Comparison of ENCODE assay signal across 18 cellular contexts in genomic region chr15:87778358-87778757, GRCh38.
DNase-seq lines count a peak whose midpoint lies in the region; ATAC-seq and TF ChIP-seq lines count a peak whose summit lies in the region.
"Had no signal": no experiment of that assay in that cellular context is flagged by ENCODE, and none has a peak within 500 bp of the region (broad histone marks: within the 10 kb centered on the region; RNA-seq: fewer than 3 reads in every experiment).

No MANE protein-coding gene starts in this region.

- no peaks in the 10 kb centered on the region for H3K4me1 ChIP-seq in GM23338 (ENCODE audit: insufficient read depth)
- H3K4me1 ChIP-seq in esophagus muscularis mucosa, result peaks cover 0 to 5% (median 2%) of the 10 kb centered on the region in 4 donors
- H3K4me1 ChIP-seq: BLaER1, Caco-2 had no signal

- TF ChIP-seq CTCF in GM23338 (conservative IDR thresholded peaks at IDR 0.05; ENCODE audit: low read depth in 2 of 2) (peak in 1 of 2 experiments; percentile 25; a peak in 2 of 4 replicates), brain microvascular endothelial cell (IDR thresholded peaks at IDR 0.05; ENCODE audit: low read depth, low read length, missing control alignments) (peak; percentile 4), esophagus muscularis mucosa (IDR thresholded peaks at IDR 0.05) (no peak), neural crest cell (conservative IDR thresholded peaks at IDR 0.05) (no peak), type B pancreatic cell (conservative IDR thresholded peaks at IDR 0.05) (no peak)

- H3K27ac Mint-ChIP-seq in GM23338 (no peak overlapping the region), neural crest cell (ENCODE audit: unreplicated experiment) (peak overlapping the region; percentile 43), type B pancreatic cell (no peak overlapping the region)
- H3K27ac Mint-ChIP-seq: B cell; CD4-positive, CD25-positive, alpha-beta regulatory T cell; CD8-positive, alpha-beta T cell had no signal

- no peaks in the 10 kb centered on the region for H3K79me2 ChIP-seq in GM23338 (replicated peaks; ENCODE audit: insufficient read depth)

- DNase-seq in GM23338 (ENCODE audit: low spot score), result peak; percentile 12
- no peak for DNase-seq in brain microvascular endothelial cell
- peak; percentile 64 for DNase-seq in esophagus muscularis mucosa (ENCODE audit: extremely low spot score)
- DNase-seq in neural crest cell (ENCODE audit: low read depth, low spot score), result no peak
- DNase-seq in iPS-NIHi11 (ENCODE audit: low spot score), result no peak
- no peak for DNase-seq in type B pancreatic cell (ENCODE audit: extremely low spot score, unreplicated experiment)
- no peak for DNase-seq in activated naive CD4-positive, alpha-beta T cell treated with anti-CD3 and anti-CD28 coated beads, Interleukin-2, amount 50 U/mL, for 16 hours
- DNase-seq: Caco-2; CD4-positive, CD25-positive, alpha-beta regulatory T cell; CD8-positive, alpha-beta T cell; DMS153; DND-41; GM23248; HCEC 1CT had no signal

- WGBS in esophagus muscularis mucosa, result 69% methylated on average over 11 of the region's 11 CpGs

- H3K4me2 ChIP-seq in GM23338, result no peak overlapping the region
- H3K4me2 ChIP-seq: BLaER1 had no signal

- H3K9me2 ChIP-seq in GM23338 (ENCODE audit: insufficient read depth), result no peaks in the 10 kb centered on the region

- H3K9me3 ChIP-seq in esophagus muscularis mucosa, result no peaks in the 10 kb centered on the region
- H3K9me3 ChIP-seq: BLaER1, Caco-2 had no signal

- ATAC-seq in GM23338, result no peak; the same call in 2 of the 3 replicates
- ATAC-seq: CD8-positive, alpha-beta T cell had no signal

- H3K4me3 ChIP-seq in GM23338, result no peak overlapping the region
- no peak overlapping the region for H3K4me3 ChIP-seq in brain microvascular endothelial cell (ENCODE audit: low read depth, low read length)
- no peak overlapping the region for H3K4me3 ChIP-seq in esophagus muscularis mucosa
- H3K4me3 ChIP-seq: BLaER1, GM23248 had no signal

- H3K27ac ChIP-seq in GM23338 (ENCODE audit: low read depth) (no peak overlapping the region), brain microvascular endothelial cell (no peak overlapping the region), esophagus muscularis mucosa (replicated peaks in 1 of 4) (no peak overlapping the region)
- H3K27ac ChIP-seq: 22Rv1, BLaER1, C4-2B had no signal

- no peak for TF ChIP-seq EP300 in esophagus muscularis mucosa (IDR thresholded peaks at IDR 0.05)

- no peak overlapping the region for H2AFZ ChIP-seq in GM23338
- H2AFZ ChIP-seq: GM23248 had no signal

- H3K36me3 ChIP-seq in GM23338 (ENCODE audit: insufficient read depth) (no peaks in the 10 kb centered on the region), brain microvascular endothelial cell (replicated peaks) (no peaks in the 10 kb centered on the region), esophagus muscularis mucosa (no peaks in the 10 kb centered on the region)
- H3K36me3 ChIP-seq: BLaER1 had no signal

- intact Hi-C loops in esophagus muscularis mucosa (cut with DNase I), result no loop called here

- in situ Hi-C loops in brain microvascular endothelial cell (cut with HindIII; ENCODE audit: low pct_ligation_motif_present, low sequenced_read_pairs), result no loop called here

- H3K4me1 Mint-ChIP-seq in GM23338, result peaks cover 4% of the 10 kb centered on the region; the same call in 1 of the 3 replicates
- peaks cover 9% of the 10 kb centered on the region for H3K4me1 Mint-ChIP-seq in neural crest cell
- H3K4me1 Mint-ChIP-seq in type B pancreatic cell (ENCODE audit: unreplicated experiment), result peaks cover 8% of the 10 kb centered on the region
- H3K4me1 Mint-ChIP-seq: B cell; CD4-positive, CD25-positive, alpha-beta regulatory T cell had no signal

- H3K4me3 Mint-ChIP-seq in GM23338 (no peak overlapping the region), neural crest cell (no peak overlapping the region), type B pancreatic cell (no peak overlapping the region)
- H3K4me3 Mint-ChIP-seq: B cell; CD4-positive, CD25-positive, alpha-beta regulatory T cell; CD8-positive, alpha-beta T cell had no signal

- H4K20me1 ChIP-seq in GM23338 (replicated peaks; ENCODE audit: insufficient read depth), result no peaks in the 10 kb centered on the region
- H4K20me1 ChIP-seq: BLaER1 had no signal

- H3K36me3 Mint-ChIP-seq in GM23338 (ENCODE audit: low read depth), result no peaks in the 10 kb centered on the region
- no peaks in the 10 kb centered on the region for H3K36me3 Mint-ChIP-seq in neural crest cell (ENCODE audit: low read depth)
- no peaks in the 10 kb centered on the region for H3K36me3 Mint-ChIP-seq in type B pancreatic cell
- H3K36me3 Mint-ChIP-seq: CD4-positive, CD25-positive, alpha-beta regulatory T cell; CD8-positive, alpha-beta T cell had no signal

- no peak for TF ChIP-seq POLR2A in esophagus muscularis mucosa (IDR thresholded peaks at IDR 0.05; ENCODE audit: low read depth)

- H3F3A ChIP-seq in GM23338 (replicated peaks; ENCODE audit: low read depth), result no peaks in the 10 kb centered on the region

- no peaks in the 10 kb centered on the region for H3K27me3 Mint-ChIP-seq in GM23338 (ENCODE audit: insufficient read depth, low read depth, poor library complexity)
- no peaks in the 10 kb centered on the region for H3K27me3 Mint-ChIP-seq in neural crest cell (ENCODE audit: low read depth)
- peaks cover 23% of the 10 kb centered on the region for H3K27me3 Mint-ChIP-seq in type B pancreatic cell
- H3K27me3 Mint-ChIP-seq: B cell; CD4-positive, CD25-positive, alpha-beta regulatory T cell had no signal

- no peaks in the 10 kb centered on the region for H3K27me3 ChIP-seq in GM23338 (ENCODE audit: insufficient read depth)
- H3K27me3 ChIP-seq in brain microvascular endothelial cell (replicated peaks), result no peaks in the 10 kb centered on the region
- peaks cover 0 to 3% (median 0%) of the 10 kb centered on the region in 4 donors for H3K27me3 ChIP-seq in esophagus muscularis mucosa
- H3K27me3 ChIP-seq: BLaER1 had no signal

- H3K9me3 Mint-ChIP-seq in GM23338 (peaks cover 3% of the 10 kb centered on the region; the same call in 1 of the 3 replicates), neural crest cell (peaks cover 2% of the 10 kb centered on the region), type B pancreatic cell (no peaks in the 10 kb centered on the region)
- H3K9me3 Mint-ChIP-seq: CD8-positive, alpha-beta T cell had no signal

TF ChIP-seq in GM23338, 12 proteins besides CTCF, POLR2A, EP300 and RAD21 (continues in another document):
- TF ChIP-seq EZH2phosphoT487 (IDR thresholded peaks at IDR 0.05; ENCODE audit: unreplicated experiment) (no peak), EZH2 (IDR thresholded peaks at IDR 0.05; ENCODE audit: low read depth, unreplicated experiment) (no peak), ZNF114 (CRISPR knock-in tag; IDR thresholded peaks at IDR 0.05) (no peak), NANOG (IDR thresholded peaks at IDR 0.05; ENCODE audit: borderline replicate concordance) (no peak), CREB1 (CRISPR knock-in tag; IDR thresholded peaks at IDR 0.05; ENCODE audit: low read depth) (no peak), ZNF331 (CRISPR knock-in tag; IDR thresholded peaks at IDR 0.05; ENCODE audit: low read depth) (no peak), STAT1 (IDR thresholded peaks at IDR 0.05; ENCODE audit: unreplicated experiment) (no peak)
- TF ChIP-seq, protein P1, sequence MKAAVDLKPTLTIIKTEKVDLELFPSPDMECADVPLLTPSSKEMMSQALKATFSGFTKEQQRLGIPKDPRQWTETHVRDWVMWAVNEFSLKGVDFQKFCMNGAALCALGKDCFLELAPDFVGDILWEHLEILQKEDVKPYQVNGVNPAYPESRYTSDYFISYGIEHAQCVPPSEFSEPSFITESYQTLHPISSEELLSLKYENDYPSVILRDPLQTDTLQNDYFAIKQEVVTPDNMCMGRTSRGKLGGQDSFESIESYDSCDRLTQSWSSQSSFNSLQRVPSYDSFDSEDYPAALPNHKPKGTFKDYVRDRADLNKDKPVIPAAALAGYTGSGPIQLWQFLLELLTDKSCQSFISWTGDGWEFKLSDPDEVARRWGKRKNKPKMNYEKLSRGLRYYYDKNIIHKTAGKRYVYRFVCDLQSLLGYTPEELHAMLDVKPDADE (IDR thresholded peaks at IDR 0.05), result no peak

Comparison
In these comparisons a context has a peak if more than half of its experiments do, and no peak if none do; other contexts are left out.
1. DNase-seq: peak in GM23338 (single experiment) and esophagus muscularis mucosa (single experiment); none in brain microvascular endothelial cell (single experiment), neural crest cell (single experiment), iPS-NIHi11 (single experiment), type B pancreatic cell (single experiment) and activated naive CD4-positive, alpha-beta T cell treated with anti-CD3 and anti-CD28 coated beads, Interleukin-2, amount 50 U/mL, for 16 hours (single experiment).